19 cellular contexts compared by ENCODE assay signal in the genomic region with DNA sequence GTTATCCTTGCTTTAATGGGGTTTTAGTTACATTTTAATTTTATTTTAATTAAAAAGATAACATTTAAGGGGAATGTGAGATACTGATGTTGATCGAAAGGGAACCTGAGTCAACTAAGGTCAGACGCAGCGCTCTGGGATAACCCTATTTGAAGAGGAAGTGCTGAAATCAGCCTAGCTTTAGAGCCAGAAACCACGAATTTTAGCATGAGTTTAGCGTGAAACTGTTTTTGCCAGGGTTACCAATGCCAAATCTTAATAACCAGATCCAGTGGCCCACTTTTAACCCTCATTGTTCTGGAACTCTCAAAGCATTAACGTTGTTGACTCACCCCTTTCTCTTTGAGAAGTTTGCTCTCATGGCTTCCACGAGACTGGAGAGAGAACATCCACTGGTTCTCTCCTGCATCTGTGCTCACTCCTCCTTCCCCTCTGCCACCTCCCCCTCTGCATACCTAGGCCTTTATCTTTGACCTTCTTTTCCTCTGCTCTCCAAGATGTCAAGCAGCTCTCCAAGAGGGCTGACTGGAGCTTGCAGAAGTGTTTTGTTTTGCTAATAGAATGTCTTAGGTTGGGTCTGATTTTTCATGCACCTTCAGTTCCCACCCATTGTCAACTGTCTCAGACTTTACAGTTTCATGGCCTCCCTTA.
"Had no signal": no experiment of that assay in that cellular context is flagged by ENCODE, and none has a peak within 500 bp of the region (broad histone marks: within the 10 kb centered on the region; RNA-seq: fewer than 3 reads in every experiment).

No MANE protein-coding gene starts in this region.

- H3K27me3 Mint-ChIP-seq: activated naive CD8-positive, alpha-beta T cell treated with anti-CD3 and anti-CD28 coated beads, Interleukin-2, amount 50 U/mL, for 24 hours had no signal

- H3K9me3 ChIP-seq: breast epithelium, testis had no signal

- ATAC-seq: activated CD8-positive, alpha-beta T cell treated with anti-CD3 and anti-CD28 coated beads, Interleukin-2, amount 10 ng/mL, durations not matched to agents 7 days and 5 days; activated naive CD8-positive, alpha-beta T cell treated with anti-CD3 and anti-CD28 coated beads, Interleukin-2, amount 50 U/mL, for 24 hours; activated T-cell treated with anti-CD3 and anti-CD28 coated beads, Interleukin-2, amount 50 U/mL, for 4 hours; esophagus mucosa; naive thymus-derived CD8-positive, alpha-beta T cell; sciatic nerve; stimulated activated memory B cell treated with anti-CD40 and anti-IgM and Interleukin-4, amounts not matched to agents 10 μg/mL and 1 μg/mL and 100 μg/mL, for 72 hours had no signal

- DNase-seq: activated CD4-positive, alpha-beta T cell treated with anti-CD3 and anti-CD28 coated beads, Interleukin-2, amount 10 ng/mL, durations not matched to agents 24 days and 14 days; activated CD8-positive, alpha-beta T cell treated with anti-CD3 and anti-CD28 coated beads, Interleukin-2, amount 10 ng/mL, durations not matched to agents 7 days and 5 days; activated naive CD4-positive, alpha-beta T cell treated with anti-CD3 and anti-CD28 coated beads, Interleukin-2, amount 10 ng/mL, durations not matched to agents 7 days and 5 days; activated naive CD8-positive, alpha-beta T cell treated with anti-CD3 and anti-CD28 coated beads, Interleukin-2, amount 50 U/mL, for 24 hours; activated T-cell treated with anti-CD3 and anti-CD28 coated beads, Interleukin-2, amount 50 U/mL, for 4 hours; aorta; effector CD8-positive, alpha-beta T cell; hippocampal formation; mesendoderm; naive thymus-derived CD8-positive, alpha-beta T cell; stimulated activated CD4-positive, alpha-beta T cell treated with anti-CD3 and anti-CD28 coated beads, Interleukin-4, amount 100 ng/mL, for 24 hours; T-helper 1 cell; T-helper 9 cell; testis had no signal

- H3K27ac Mint-ChIP-seq: activated CD4-positive, alpha-beta T cell treated with anti-CD3 and anti-CD28 coated beads, Interleukin-2, amount 10 ng/mL, durations not matched to agents 24 days and 14 days; activated CD8-positive, alpha-beta T cell treated with anti-CD3 and anti-CD28 coated beads, Interleukin-2, amount 10 ng/mL, durations not matched to agents 7 days and 5 days; activated naive CD4-positive, alpha-beta T cell treated with anti-CD3 and anti-CD28 coated beads, Interleukin-2, amount 10 ng/mL, durations not matched to agents 7 days and 5 days; activated naive CD8-positive, alpha-beta T cell treated with anti-CD3 and anti-CD28 coated beads, Interleukin-2, amount 50 U/mL, for 24 hours; dendritic cell treated with granulocyte-macrophage colony-stimulating factor and Interleukin-4, amounts not matched to agents 40 ng/mL and 50 ng/mL, for 4 days; naive thymus-derived CD8-positive, alpha-beta T cell; stimulated activated memory B cell treated with anti-CD40 and anti-IgM and Interleukin-4, amounts not matched to agents 10 μg/mL and 1 μg/mL and 100 μg/mL, for 72 hours had no signal

- H3K36me3 Mint-ChIP-seq: activated naive CD4-positive, alpha-beta T cell treated with anti-CD3 and anti-CD28 coated beads, Interleukin-2, amount 10 ng/mL, durations not matched to agents 7 days and 5 days; naive thymus-derived CD8-positive, alpha-beta T cell; stimulated activated memory B cell treated with anti-CD40 and anti-IgM and Interleukin-4, amounts not matched to agents 10 μg/mL and 1 μg/mL and 100 μg/mL, for 72 hours had no signal

- H3K4me3 ChIP-seq: breast epithelium, testis had no signal

- H3K27me3 ChIP-seq: breast epithelium, testis had no signal

- H3K36me3 ChIP-seq: breast epithelium had no signal

- H3K4me3 Mint-ChIP-seq: activated CD4-positive, alpha-beta T cell treated with anti-CD3 and anti-CD28 coated beads, Interleukin-2, amount 10 ng/mL, durations not matched to agents 24 days and 14 days; activated CD8-positive, alpha-beta T cell treated with anti-CD3 and anti-CD28 coated beads, Interleukin-2, amount 10 ng/mL, durations not matched to agents 7 days and 5 days; activated naive CD4-positive, alpha-beta T cell treated with anti-CD3 and anti-CD28 coated beads, Interleukin-2, amount 10 ng/mL, durations not matched to agents 7 days and 5 days; activated naive CD8-positive, alpha-beta T cell treated with anti-CD3 and anti-CD28 coated beads, Interleukin-2, amount 50 U/mL, for 24 hours; activated T-cell treated with anti-CD3 and anti-CD28 coated beads, Interleukin-2, amount 50 U/mL, for 4 hours; dendritic cell treated with granulocyte-macrophage colony-stimulating factor and Interleukin-4, amounts not matched to agents 40 ng/mL and 50 ng/mL, for 4 days; naive thymus-derived CD8-positive, alpha-beta T cell; stimulated activated memory B cell treated with anti-CD40 and anti-IgM and Interleukin-4, amounts not matched to agents 10 μg/mL and 1 μg/mL and 100 μg/mL, for 72 hours had no signal

- H3K4me1 Mint-ChIP-seq: activated CD4-positive, alpha-beta T cell treated with anti-CD3 and anti-CD28 coated beads, Interleukin-2, amount 10 ng/mL, durations not matched to agents 24 days and 14 days; activated naive CD4-positive, alpha-beta T cell treated with anti-CD3 and anti-CD28 coated beads, Interleukin-2, amount 10 ng/mL, durations not matched to agents 7 days and 5 days; activated naive CD8-positive, alpha-beta T cell treated with anti-CD3 and anti-CD28 coated beads, Interleukin-2, amount 50 U/mL, for 24 hours had no signal

- H3K27ac ChIP-seq: testis had no signal
